ENCODE assay signal across 11 cellular contexts in genomic region chr2:9771481-9772017, GRCh38.
A peak's percentile ranks its signal among the peaks of the same experiment; 100 is the strongest.
DNase-seq lines count a peak whose midpoint lies in the region; ATAC-seq, FAIRE-seq and TF ChIP-seq lines count a peak whose summit lies in the region.
"Had no signal": no experiment of that assay in that cellular context is flagged by ENCODE, and none has a peak within 500 bp of the region (broad histone marks: within the 10 kb centered on the region; RNA-seq: fewer than 3 reads in every experiment).

No MANE protein-coding gene starts in this region.

- WGBS in GM12878 (ENCODE audit: insufficient coverage, insufficient replicate concordance, low lambda C conversion rate, missing lambda C conversion rate): 69% methylated on average over 8 of the region's 8 CpGs
- WGBS in body of pancreas, 2 donors: 47 to 62% methylated on average over 8 of the region's 8 CpGs

- CTCF ChIA-PET in GM12878 (lab: Yijun Ruan, JAX): interaction anchor here (0.6 to 5.2 kb wide), 12 partner anchors 11 to 1614 kb away, joined by 3 to 71 read pairs (median 3); partner anchors contain the start of gene TAF1B

- no peak for TF ChIP-seq RAD21 in GM12878 (IDR thresholded peaks at IDR 0.05; ENCODE audit: insufficient read depth, low read depth, low read length)

- H3K4me3 ChIP-seq in GM12878 (no peak overlapping the region), kidney epithelial cell (ENCODE audit: low read depth, low read length) (no peak overlapping the region), body of pancreas (no peak overlapping the region)

- H3K27ac ChIP-seq in GM12878 (ENCODE audit: control insufficient read depth, insufficient read depth) (no peak overlapping the region), body of pancreas (no peak overlapping the region)
- H3K27ac ChIP-seq: KMS-11 had no signal

- peaks cover 6% of the 10 kb centered on the region; the same call in 1 of the 2 replicates for H3K4me1 ChIP-seq in GM12878 (ENCODE audit: control insufficient read depth, insufficient read depth, low read length)
- peaks cover 26% of the 10 kb centered on the region for H3K4me1 ChIP-seq in body of pancreas

- no TSS peak for BruUV-seq in GM12878 (replicated peaks; lab: Mats Ljungman, UMichigan)

- in situ Hi-C loops in GM12878 (cut with MboI): no loop called here

- no peak for TF ChIP-seq POLR2A in GM12878 (IDR thresholded peaks at IDR 0.05; ENCODE audit: low read depth, low read length)
- no peak for TF ChIP-seq POLR2A in body of pancreas (IDR thresholded peaks at IDR 0.05)

- TF ChIP-seq CTCF in GM12878 (IDR thresholded peaks at IDR 0.05 in 2 of 3, conservative IDR thresholded peaks at IDR 0.05 in 1 of 3; ENCODE audit: control insufficient read depth in 2 of 3, extremely low read depth in 1 of 3, insufficient read depth in 1 of 3, low read depth in 3 of 3, low read length in 3 of 3) (no peak), kidney epithelial cell (IDR thresholded peaks at IDR 0.05; ENCODE audit: insufficient read depth, low read length, poor library complexity, severe bottlenecking) (peak; percentile 26), body of pancreas (IDR thresholded peaks at IDR 0.05) (no peak)

- no peak overlapping the region for H3K4me2 ChIP-seq in GM12878 (ENCODE audit: control insufficient read depth, insufficient read depth)
- H3K4me2 ChIP-seq: KMS-11 had no signal

- SMC1A ChIA-PET in GM12878 (lab: Charles Lee; ENCODE audit: uncharacterized antibody, unreplicated experiment): interaction anchor here (0.5 to 1.2 kb wide), 3 partner anchors 44 to 277 kb away, joined by 3 to 4 read pairs (median 3); no protein-coding TSS in a partner anchor

- intact Hi-C loops in Right ventricle myocardium superior (cut with DNase I): no loop called here
- intact Hi-C loops in Right ventricle myocardium inferior (cut with DNase I): loop anchor here (10.0 kb wide), 1 partner anchor 217 kb away; the partner anchor contains the start of gene ADAM17
- intact Hi-C loops in GM12878 (cut with micrococcal nuclease; ENCODE audit: unreplicated experiment): no loop called here
- intact Hi-C loops in body of pancreas (cut with DNase I): no loop called here

- H3K9me3 ChIP-seq in GM12878 (replicated peaks; ENCODE audit: control insufficient read depth, insufficient read depth, low read length) (no peaks in the 10 kb centered on the region), body of pancreas (no peaks in the 10 kb centered on the region)

- H3K36me3 ChIP-seq in GM12878 (ENCODE audit: control insufficient read depth in 2 of 2, insufficient read depth in 2 of 2, low read length in 1 of 2) (no peaks in the 10 kb centered on the region), kidney epithelial cell (ENCODE audit: control insufficient read depth, insufficient read depth, low read length) (no peaks in the 10 kb centered on the region), body of pancreas (replicated peaks in 1 of 2; ENCODE audit: insufficient read depth in 1 of 2, low read depth in 2 of 2) (no peaks in the 10 kb centered on the region)

- RAD21 ChIA-PET in GM12878 (lab: Charles Lee; ENCODE audit: unreplicated experiment): interaction anchor here (1.8 to 3.8 kb wide), 2 partner anchors 29 to 213 kb away, joined by 5 to 43 read pairs; no protein-coding TSS in a partner anchor

- no peak overlapping the region for H3K9ac ChIP-seq in GM12878 (ENCODE audit: control insufficient read depth, insufficient read depth, low read length)
- H3K9ac ChIP-seq: KMS-11 had no signal

- H2AFZ ChIP-seq in GM12878 (ENCODE audit: control insufficient read depth, low read depth, low read length): no peak overlapping the region

- H3K79me2 ChIP-seq in GM12878 (ENCODE audit: control insufficient read depth, insufficient read depth, low read length): no peaks in the 10 kb centered on the region

- DNase-seq in Right ventricle myocardium superior: peak; percentile 62
- no peak for DNase-seq in Right ventricle myocardium inferior (ENCODE audit: missing footprints)
- no peak for DNase-seq in GM12878 (ENCODE audit: low read depth, low spot score)
- peak; percentile 59 for DNase-seq in kidney epithelial cell (ENCODE audit: low read depth)
- no peak for DNase-seq in body of pancreas
- DNase-seq in NAMALWA (ENCODE audit: low spot score): no peak
- DNase-seq in HPDE6-E6E7 (ENCODE audit: extremely low spot score): no peak
- DNase-seq: cortex of kidney; stimulated activated CD8-positive, alpha-beta memory T cell treated with anti-CD3 and anti-CD28 coated beads, Interleukin-4, amount 100 ng/mL, for 48 hours had no signal

- no peak for TF ChIP-seq EP300 in GM12878 (IDR thresholded peaks at IDR 0.05; ENCODE audit: borderline replicate concordance in 1 of 2, control insufficient read depth in 1 of 2, low read depth in 2 of 2, low read length in 2 of 2)

- no peak for FAIRE-seq in GM12878 (lab: Jason Lieb, UNC)

- H3K27me3 ChIP-seq in GM12878 (replicated peaks in 1 of 2; ENCODE audit: control insufficient read depth in 2 of 2, insufficient read depth in 2 of 2, low read length in 1 of 2) (no peaks in the 10 kb centered on the region; a peak in 2 of 4 replicates), kidney epithelial cell (ENCODE audit: control insufficient read depth, insufficient read depth, low read length) (peaks cover 4% of the 10 kb centered on the region), body of pancreas (no peaks in the 10 kb centered on the region)

- no peaks in the 10 kb centered on the region for H4K20me1 ChIP-seq in GM12878 (ENCODE audit: control insufficient read depth, insufficient read depth)

- ATAC-seq in Right ventricle myocardium superior (ENCODE audit: poor library complexity) (peak; percentile 1), Right ventricle myocardium inferior (no peak), GM12878 (no peak), body of pancreas (no peak), GM21737 (IDR thresholded peaks at IDR 0.05; ENCODE audit: unreplicated experiment) (no peak)

- POLR2A ChIA-PET in GM12878 (lab: Charles Lee): no interaction called here

TF ChIP-seq in GM12878, 131 proteins besides CTCF, POLR2A, EP300 and RAD21:
- TF ChIP-seq ZNF24 (IDR thresholded peaks at IDR 0.05): peak; percentile 87
- TF ChIP-seq MYB (IDR thresholded peaks at IDR 0.05; ENCODE audit: borderline replicate concordance, low read depth, low read length): no peak
- no peak for TF ChIP-seq ESRRA (IDR thresholded peaks at IDR 0.05; ENCODE audit: low read length)
- no peak for TF ChIP-seq SUPT20H (IDR thresholded peaks at IDR 0.05; ENCODE audit: borderline replicate concordance, control insufficient read depth, low read depth, low read length)
- peak; percentile 32; the same call in 1 of the 2 replicates for TF ChIP-seq BMI1 (IDR thresholded peaks at IDR 0.05; ENCODE audit: borderline replicate concordance)
- TF ChIP-seq MEF2B (IDR thresholded peaks at IDR 0.05; ENCODE audit: partially characterized antibody, poor library complexity, severe bottlenecking): no peak

Comparison
In these comparisons a context has a peak if more than half of its experiments do, and no peak if none do; other contexts are left out.
1. DNase-seq: peak in Right ventricle myocardium superior (single experiment) and kidney epithelial cell (single experiment); none in Right ventricle myocardium inferior (single experiment), GM12878 (single experiment), body of pancreas (0 of 4), NAMALWA (single experiment) and HPDE6-E6E7 (single experiment).